Comparison of ENCODE assay signal across 1 cellular context in genomic region chr1:55689800-55690199, GRCh38.
TF ChIP-seq lines count a peak whose summit lies in the region.

No MANE protein-coding gene starts in this region.

TF ChIP-seq in SK-N-SH treated with all-trans-retinoic acid at 6 μM for 48 hours, 23 proteins besides CTCF, POLR2A, EP300 and RAD21 (continued from another document):
- no peak for TF ChIP-seq ZNF8 (CRISPR knock-in tag; IDR thresholded peaks at IDR 0.05)
- no peak for TF ChIP-seq TSHZ2 (CRISPR knock-in tag; IDR thresholded peaks at IDR 0.05)
